In genomic region chr3:115659253-115659652, GRCh38 we compare ENCODE assay signal across 1 cellular context.
TF ChIP-seq lines count a peak whose summit lies in the region.

No MANE protein-coding gene starts in this region.

TF ChIP-seq in K562, 482 proteins besides CTCF, POLR2A, EP300 and RAD21 (continued from another document):
- TF ChIP-seq ZNF407 (IDR thresholded peaks at IDR 0.05; ENCODE audit: low read depth): no peak
